In the genomic region with DNA sequence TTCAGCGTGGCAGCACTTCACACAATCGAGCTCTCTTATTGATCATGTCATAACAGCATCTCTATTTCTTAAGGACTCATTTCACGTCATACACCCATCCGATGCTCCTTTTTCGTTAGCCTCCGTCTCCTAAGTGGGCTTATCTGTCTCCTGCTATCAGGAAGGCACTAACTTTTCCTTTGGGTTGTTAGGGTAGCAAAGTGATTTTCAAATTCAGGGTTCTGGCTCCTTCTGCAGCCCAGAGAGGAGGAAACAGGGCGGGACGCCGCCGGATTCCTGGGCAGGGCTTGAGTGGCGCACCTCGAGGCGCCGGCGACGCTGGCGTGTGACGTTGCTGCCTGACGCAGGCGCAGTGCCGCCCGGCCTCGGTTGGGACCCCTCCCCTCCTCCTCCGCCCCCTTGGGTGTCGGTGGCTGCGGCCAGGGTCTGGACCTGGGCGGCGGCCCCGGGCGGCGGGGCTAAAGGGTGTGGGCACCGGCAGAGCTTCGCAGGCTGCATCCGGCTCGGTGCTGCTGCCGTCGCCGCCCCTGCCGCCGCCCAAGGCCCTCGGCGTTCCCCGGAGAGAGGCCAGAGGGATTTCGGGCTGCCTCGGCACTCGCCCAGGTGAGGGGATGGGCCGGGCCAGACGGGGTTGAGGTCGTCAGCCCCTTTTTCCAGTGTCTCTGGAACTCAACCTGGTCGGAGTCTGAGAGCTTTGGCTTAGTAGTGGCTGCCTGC, we compare ENCODE assay signal across 1 cellular context.
TF ChIP-seq lines count a peak whose summit lies in the region.

A gene with protein sequence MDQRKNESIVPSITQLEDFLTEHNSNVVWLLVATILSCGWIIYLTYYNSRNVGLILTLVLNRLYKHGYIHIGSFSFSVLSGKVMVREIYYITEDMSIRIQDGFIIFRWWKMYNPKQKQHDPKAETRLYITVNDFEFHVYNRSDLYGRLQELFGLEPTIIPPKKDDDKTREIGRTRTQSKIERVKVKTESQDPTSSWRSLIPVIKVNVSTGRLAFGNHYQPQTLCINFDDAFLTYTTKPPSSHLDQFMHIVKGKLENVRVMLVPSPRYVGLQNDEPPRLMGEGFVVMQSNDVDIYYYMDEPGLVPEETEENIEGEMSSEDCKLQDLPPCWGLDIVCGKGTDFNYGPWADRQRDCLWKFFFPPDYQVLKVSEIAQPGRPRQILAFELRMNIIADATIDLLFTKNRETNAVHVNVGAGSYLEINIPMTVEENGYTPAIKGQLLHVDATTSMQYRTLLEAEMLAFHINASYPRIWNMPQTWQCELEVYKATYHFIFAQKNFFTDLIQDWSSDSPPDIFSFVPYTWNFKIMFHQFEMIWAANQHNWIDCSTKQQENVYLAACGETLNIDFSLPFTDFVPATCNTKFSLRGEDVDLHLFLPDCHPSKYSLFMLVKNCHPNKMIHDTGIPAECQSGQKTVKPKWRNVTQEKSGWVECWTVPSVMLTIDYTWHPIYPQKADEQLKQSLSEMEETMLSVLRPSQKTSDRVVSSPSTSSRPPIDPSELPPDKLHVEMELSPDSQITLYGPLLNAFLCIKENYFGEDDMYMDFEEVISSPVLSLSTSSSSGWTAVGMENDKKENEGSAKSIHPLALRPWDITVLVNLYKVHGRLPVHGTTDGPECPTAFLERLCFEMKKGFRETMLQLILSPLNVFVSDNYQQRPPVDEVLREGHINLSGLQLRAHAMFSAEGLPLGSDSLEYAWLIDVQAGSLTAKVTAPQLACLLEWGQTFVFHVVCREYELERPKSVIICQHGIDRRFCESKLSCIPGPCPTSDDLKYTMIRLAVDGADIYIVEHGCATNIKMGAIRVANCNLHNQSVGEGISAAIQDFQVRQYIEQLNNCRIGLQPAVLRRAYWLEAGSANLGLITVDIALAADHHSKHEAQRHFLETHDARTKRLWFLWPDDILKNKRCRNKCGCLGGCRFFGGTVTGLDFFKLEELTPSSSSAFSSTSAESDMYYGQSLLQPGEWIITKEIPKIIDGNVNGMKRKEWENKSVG (N-terminal part only) (plus strand): TSS at position 350 of the 717 bp plus-strand sequence. CDS start 18,317 bp downstream, outside the sequence.

TF ChIP-seq in HepG2, 621 proteins besides CTCF, POLR2A, EP300 and RAD21 (continued from another document and continues in another):
- TF ChIP-seq, protein P1, sequence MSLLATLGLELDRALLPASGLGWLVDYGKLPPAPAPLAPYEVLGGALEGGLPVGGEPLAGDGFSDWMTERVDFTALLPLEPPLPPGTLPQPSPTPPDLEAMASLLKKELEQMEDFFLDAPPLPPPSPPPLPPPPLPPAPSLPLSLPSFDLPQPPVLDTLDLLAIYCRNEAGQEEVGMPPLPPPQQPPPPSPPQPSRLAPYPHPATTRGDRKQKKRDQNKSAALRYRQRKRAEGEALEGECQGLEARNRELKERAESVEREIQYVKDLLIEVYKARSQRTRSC (CRISPR knock-in tag; IDR thresholded peaks at IDR 0.05; ENCODE audit: low read depth), result no peak
- no peak; the same call in 1 of the 2 replicates for TF ChIP-seq ZNF44 (CRISPR knock-in tag; IDR thresholded peaks at IDR 0.05)
- TF ChIP-seq, protein P2, sequence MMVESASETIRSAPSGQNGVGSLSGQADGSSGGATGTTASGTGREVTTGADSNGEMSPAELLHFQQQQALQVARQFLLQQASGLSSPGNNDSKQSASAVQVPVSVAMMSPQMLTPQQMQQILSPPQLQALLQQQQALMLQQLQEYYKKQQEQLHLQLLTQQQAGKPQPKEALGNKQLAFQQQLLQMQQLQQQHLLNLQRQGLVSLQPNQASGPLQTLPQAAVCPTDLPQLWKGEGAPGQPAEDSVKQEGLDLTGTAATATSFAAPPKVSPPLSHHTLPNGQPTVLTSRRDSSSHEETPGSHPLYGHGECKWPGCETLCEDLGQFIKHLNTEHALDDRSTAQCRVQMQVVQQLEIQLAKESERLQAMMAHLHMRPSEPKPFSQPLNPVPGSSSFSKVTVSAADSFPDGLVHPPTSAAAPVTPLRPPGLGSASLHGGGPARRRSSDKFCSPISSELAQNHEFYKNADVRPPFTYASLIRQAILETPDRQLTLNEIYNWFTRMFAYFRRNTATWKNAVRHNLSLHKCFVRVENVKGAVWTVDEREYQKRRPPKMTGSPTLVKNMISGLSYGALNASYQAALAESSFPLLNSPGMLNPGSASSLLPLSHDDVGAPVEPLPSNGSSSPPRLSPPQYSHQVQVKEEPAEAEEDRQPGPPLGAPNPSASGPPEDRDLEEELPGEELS (CRISPR knock-in tag; IDR thresholded peaks at IDR 0.05), result no peak
- TF ChIP-seq ZNF878 (CRISPR knock-in tag; IDR thresholded peaks at IDR 0.05), result no peak
- no peak for TF ChIP-seq KLF15 (CRISPR knock-in tag; IDR thresholded peaks at IDR 0.05; ENCODE audit: borderline replicate concordance)
- TF ChIP-seq NFATC3 (CRISPR knock-in tag; IDR thresholded peaks at IDR 0.05), result no peak
- no peak for TF ChIP-seq TP53 (CRISPR knock-in tag; conservative IDR thresholded peaks at IDR 0.05)
- peak; percentile 88 for TF ChIP-seq PHF8 (CRISPR knock-in tag; IDR thresholded peaks at IDR 0.05)
- TF ChIP-seq, protein P3, sequence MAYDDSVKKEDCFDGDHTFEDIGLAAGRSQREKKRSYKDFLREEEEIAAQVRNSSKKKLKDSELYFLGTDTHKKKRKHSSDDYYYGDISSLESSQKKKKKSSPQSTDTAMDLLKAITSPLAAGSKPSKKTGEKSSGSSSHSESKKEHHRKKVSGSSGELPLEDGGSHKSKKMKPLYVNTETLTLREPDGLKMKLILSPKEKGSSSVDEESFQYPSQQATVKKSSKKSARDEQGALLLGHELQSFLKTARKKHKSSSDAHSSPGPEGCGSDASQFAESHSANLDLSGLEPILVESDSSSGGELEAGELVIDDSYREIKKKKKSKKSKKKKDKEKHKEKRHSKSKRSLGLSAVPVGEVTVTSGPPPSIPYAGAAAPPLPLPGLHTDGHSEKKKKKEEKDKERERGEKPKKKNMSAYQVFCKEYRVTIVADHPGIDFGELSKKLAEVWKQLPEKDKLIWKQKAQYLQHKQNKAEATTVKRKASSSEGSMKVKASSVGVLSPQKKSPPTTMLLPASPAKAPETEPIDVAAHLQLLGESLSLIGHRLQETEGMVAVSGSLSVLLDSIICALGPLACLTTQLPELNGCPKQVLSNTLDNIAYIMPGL (CRISPR knock-in tag; IDR thresholded peaks at IDR 0.05; ENCODE audit: borderline replicate concordance in 1 of 2, low read depth in 1 of 2), result peak; percentile 55 to 92; a peak in 3 of 4 replicates
- no peak for TF ChIP-seq AHR (CRISPR knock-in tag; IDR thresholded peaks at IDR 0.05)
- TF ChIP-seq KLF12 (CRISPR knock-in tag; IDR thresholded peaks at IDR 0.05; ENCODE audit: borderline replicate concordance), result peak; percentile 42; the same call in 1 of the 2 replicates
- no peak for TF ChIP-seq ZFP36L1 (CRISPR knock-in tag; IDR thresholded peaks at IDR 0.05)
- 0 out of 2 replicates have a peak, but pooled peaks have one; percentile 24 for TF ChIP-seq FOXO1 (CRISPR knock-in tag; IDR thresholded peaks at IDR 0.05)
- TF ChIP-seq TMF1 (CRISPR knock-in tag; IDR thresholded peaks at IDR 0.05; ENCODE audit: low read depth), result no peak
- TF ChIP-seq ZNF33B (CRISPR knock-in tag; IDR thresholded peaks at IDR 0.05), result 0 out of 2 replicates have a peak, but pooled peaks have one; percentile 32
- no peak for TF ChIP-seq EHMT2 (IDR thresholded peaks at IDR 0.05; ENCODE audit: borderline replicate concordance, low read depth, low read length)
- peak; percentile 79; the same call in 1 of the 2 replicates for TF ChIP-seq FOXK1 (CRISPR knock-in tag; IDR thresholded peaks at IDR 0.05; ENCODE audit: borderline replicate concordance, low read depth)
- TF ChIP-seq, protein P4, sequence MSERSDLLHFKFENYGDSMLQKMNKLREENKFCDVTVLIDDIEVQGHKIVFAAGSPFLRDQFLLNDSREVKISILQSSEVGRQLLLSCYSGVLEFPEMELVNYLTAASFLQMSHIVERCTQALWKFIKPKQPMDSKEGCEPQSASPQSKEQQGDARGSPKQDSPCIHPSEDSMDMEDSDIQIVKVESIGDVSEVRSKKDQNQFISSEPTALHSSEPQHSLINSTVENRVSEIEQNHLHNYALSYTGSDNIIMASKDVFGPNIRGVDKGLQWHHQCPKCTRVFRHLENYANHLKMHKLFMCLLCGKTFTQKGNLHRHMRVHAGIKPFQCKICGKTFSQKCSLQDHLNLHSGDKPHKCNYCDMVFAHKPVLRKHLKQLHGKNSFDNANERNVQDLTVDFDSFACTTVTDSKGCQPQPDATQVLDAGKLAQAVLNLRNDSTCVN (CRISPR knock-in tag; IDR thresholded peaks at IDR 0.05; ENCODE audit: borderline replicate concordance), result peak; percentile 23; the same call in 1 of the 2 replicates
- TF ChIP-seq ZNF234 (CRISPR knock-in tag; conservative IDR thresholded peaks at IDR 0.05), result no peak
- no peak for TF ChIP-seq ARNT (IDR thresholded peaks at IDR 0.05)
- TF ChIP-seq MTF1 (CRISPR knock-in tag; IDR thresholded peaks at IDR 0.05), result no peak
- no peak; the same call in 1 of the 2 replicates for TF ChIP-seq ZNF772 (CRISPR knock-in tag; IDR thresholded peaks at IDR 0.05)
- no peak for TF ChIP-seq HNRNPUL1 (IDR thresholded peaks at IDR 0.05; ENCODE audit: low read depth, low read length)
- peak; percentile 70; the same call in 1 of the 2 replicates for TF ChIP-seq SALL1 (CRISPR knock-in tag; IDR thresholded peaks at IDR 0.05)
- TF ChIP-seq ZFY (CRISPR knock-in tag; IDR thresholded peaks at IDR 0.05), result peak; percentile 74
- TF ChIP-seq, protein P5, sequence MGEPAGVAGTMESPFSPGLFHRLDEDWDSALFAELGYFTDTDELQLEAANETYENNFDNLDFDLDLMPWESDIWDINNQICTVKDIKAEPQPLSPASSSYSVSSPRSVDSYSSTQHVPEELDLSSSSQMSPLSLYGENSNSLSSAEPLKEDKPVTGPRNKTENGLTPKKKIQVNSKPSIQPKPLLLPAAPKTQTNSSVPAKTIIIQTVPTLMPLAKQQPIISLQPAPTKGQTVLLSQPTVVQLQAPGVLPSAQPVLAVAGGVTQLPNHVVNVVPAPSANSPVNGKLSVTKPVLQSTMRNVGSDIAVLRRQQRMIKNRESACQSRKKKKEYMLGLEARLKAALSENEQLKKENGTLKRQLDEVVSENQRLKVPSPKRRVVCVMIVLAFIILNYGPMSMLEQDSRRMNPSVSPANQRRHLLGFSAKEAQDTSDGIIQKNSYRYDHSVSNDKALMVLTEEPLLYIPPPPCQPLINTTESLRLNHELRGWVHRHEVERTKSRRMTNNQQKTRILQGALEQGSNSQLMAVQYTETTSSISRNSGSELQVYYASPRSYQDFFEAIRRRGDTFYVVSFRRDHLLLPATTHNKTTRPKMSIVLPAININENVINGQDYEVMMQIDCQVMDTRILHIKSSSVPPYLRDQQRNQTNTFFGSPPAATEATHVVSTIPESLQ (CRISPR knock-in tag; conservative IDR thresholded peaks at IDR 0.05), result no peak
- TF ChIP-seq ZNF530 (CRISPR knock-in tag; IDR thresholded peaks at IDR 0.05; ENCODE audit: low read depth), result no peak
- TF ChIP-seq MATR3 (CRISPR knock-in tag; IDR thresholded peaks at IDR 0.05), result no peak
- no peak for TF ChIP-seq SP140L (CRISPR knock-in tag; IDR thresholded peaks at IDR 0.05; ENCODE audit: borderline replicate concordance)
- no peak for TF ChIP-seq HIVEP1 (CRISPR knock-in tag; IDR thresholded peaks at IDR 0.05)
- TF ChIP-seq, protein P6, sequence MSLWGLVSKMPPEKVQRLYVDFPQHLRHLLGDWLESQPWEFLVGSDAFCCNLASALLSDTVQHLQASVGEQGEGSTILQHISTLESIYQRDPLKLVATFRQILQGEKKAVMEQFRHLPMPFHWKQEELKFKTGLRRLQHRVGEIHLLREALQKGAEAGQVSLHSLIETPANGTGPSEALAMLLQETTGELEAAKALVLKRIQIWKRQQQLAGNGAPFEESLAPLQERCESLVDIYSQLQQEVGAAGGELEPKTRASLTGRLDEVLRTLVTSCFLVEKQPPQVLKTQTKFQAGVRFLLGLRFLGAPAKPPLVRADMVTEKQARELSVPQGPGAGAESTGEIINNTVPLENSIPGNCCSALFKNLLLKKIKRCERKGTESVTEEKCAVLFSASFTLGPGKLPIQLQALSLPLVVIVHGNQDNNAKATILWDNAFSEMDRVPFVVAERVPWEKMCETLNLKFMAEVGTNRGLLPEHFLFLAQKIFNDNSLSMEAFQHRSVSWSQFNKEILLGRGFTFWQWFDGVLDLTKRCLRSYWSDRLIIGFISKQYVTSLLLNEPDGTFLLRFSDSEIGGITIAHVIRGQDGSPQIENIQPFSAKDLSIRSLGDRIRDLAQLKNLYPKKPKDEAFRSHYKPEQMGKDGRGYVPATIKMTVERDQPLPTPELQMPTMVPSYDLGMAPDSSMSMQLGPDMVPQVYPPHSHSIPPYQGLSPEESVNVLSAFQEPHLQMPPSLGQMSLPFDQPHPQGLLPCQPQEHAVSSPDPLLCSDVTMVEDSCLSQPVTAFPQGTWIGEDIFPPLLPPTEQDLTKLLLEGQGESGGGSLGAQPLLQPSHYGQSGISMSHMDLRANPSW (CRISPR knock-in tag; IDR thresholded peaks at IDR 0.05; ENCODE audit: borderline replicate concordance), result no peak
- TF ChIP-seq NR2F2 (IDR thresholded peaks at IDR 0.05; ENCODE audit: borderline replicate concordance, low read depth), result no peak
- TF ChIP-seq ZFP36L2 (CRISPR knock-in tag; IDR thresholded peaks at IDR 0.05), result no peak
- TF ChIP-seq TCF7 (IDR thresholded peaks at IDR 0.05; ENCODE audit: low read depth), result no peak
- TF ChIP-seq ATAD3A (CRISPR knock-in tag; IDR thresholded peaks at IDR 0.05), result no peak
- TF ChIP-seq TCF12 (IDR thresholded peaks at IDR 0.05), result no peak
- 0 out of 2 replicates have a peak, but pooled peaks have one; percentile 46 for TF ChIP-seq TCF12 (CRISPR knock-in tag; IDR thresholded peaks at IDR 0.05)
- TF ChIP-seq ZNF556 (CRISPR knock-in tag; IDR thresholded peaks at IDR 0.05; ENCODE audit: borderline replicate concordance), result no peak; the same call in 1 of the 2 replicates
- TF ChIP-seq ZBTB7B (CRISPR knock-in tag; IDR thresholded peaks at IDR 0.05), result no peak; the same call in 1 of the 2 replicates
- no peak for TF ChIP-seq ZNF777 (CRISPR knock-in tag; IDR thresholded peaks at IDR 0.05)
- peak; percentile 36; the same call in 1 of the 2 replicates for TF ChIP-seq ZNF605 (CRISPR knock-in tag; IDR thresholded peaks at IDR 0.05)
- 0 out of 2 replicates have a peak, but pooled peaks have one; percentile 40 for TF ChIP-seq GZF1 (CRISPR knock-in tag; IDR thresholded peaks at IDR 0.05)
- TF ChIP-seq, protein P7, sequence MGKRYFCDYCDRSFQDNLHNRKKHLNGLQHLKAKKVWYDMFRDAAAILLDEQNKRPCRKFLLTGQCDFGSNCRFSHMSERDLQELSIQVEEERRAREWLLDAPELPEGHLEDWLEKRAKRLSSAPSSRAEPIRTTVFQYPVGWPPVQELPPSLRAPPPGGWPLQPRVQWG (CRISPR knock-in tag; IDR thresholded peaks at IDR 0.05; ENCODE audit: borderline replicate concordance, low read depth), result no peak
- no peak for TF ChIP-seq MBD4 (IDR thresholded peaks at IDR 0.05; ENCODE audit: borderline replicate concordance, low read length)
- 0 out of 2 replicates have a peak, but pooled peaks have one; percentile 15 for TF ChIP-seq ZNF792 (CRISPR knock-in tag; IDR thresholded peaks at IDR 0.05)
- no peak for TF ChIP-seq ZNF589 (CRISPR knock-in tag; conservative IDR thresholded peaks at IDR 0.05)
- TF ChIP-seq, protein P8, sequence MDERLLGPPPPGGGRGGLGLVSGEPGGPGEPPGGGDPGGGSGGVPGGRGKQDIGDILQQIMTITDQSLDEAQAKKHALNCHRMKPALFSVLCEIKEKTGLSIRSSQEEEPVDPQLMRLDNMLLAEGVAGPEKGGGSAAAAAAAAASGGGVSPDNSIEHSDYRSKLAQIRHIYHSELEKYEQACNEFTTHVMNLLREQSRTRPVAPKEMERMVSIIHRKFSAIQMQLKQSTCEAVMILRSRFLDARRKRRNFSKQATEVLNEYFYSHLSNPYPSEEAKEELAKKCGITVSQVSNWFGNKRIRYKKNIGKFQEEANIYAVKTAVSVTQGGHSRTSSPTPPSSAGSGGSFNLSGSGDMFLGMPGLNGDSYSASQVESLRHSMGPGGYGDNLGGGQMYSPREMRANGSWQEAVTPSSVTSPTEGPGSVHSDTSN (CRISPR knock-in tag; IDR thresholded peaks at IDR 0.05), result no peak
- TF ChIP-seq NFE2L2 (IDR thresholded peaks at IDR 0.05; ENCODE audit: low read length), result no peak
- TF ChIP-seq ZSCAN30 (CRISPR knock-in tag; IDR thresholded peaks at IDR 0.05), result no peak
- TF ChIP-seq FOXA1 (IDR thresholded peaks at IDR 0.05), result no peak
- no peak for TF ChIP-seq FOXA1 (CRISPR knock-in tag; IDR thresholded peaks at IDR 0.05)
